In the genomic region with DNA sequence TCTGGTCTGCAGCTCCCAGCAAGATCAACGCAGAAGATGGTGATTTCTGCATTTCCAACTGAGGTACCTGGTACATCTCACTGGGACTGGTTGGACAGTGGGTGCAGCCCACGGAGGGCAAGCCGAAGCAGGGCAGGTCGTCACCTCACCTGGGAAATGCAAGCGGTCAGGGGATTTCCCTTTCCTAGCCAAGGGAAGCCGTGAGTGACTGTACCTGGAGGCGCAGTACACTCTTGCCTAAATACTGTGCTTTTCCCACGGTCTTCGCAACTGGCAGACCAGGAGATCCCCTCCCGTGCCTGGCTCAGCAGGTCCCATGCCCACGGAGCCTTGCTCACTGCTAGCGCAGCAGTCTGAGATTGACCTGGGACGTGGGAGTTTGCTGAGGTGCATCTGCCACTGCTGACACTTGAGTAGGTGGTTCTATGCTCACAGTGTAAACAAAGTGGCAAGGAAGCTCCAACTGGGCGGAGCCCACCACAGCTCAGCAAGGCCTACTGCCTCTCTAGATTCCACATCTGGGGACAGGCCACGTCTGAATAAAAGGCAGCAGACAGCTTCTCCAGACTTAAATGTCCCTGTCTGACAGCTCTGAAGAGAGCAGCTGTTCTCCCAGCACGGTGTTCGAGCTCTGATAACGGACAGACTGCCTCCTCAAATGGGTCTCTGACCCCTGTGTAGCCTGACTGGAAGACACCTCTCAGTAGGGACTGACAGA, we compare ENCODE assay signal across 8 cellular contexts. TPM values are rescaled to one million over a fixed set of nuclear protein-coding genes. Genes with fewer than 3 reads are reported as not detected.
DNase-seq lines count a peak whose midpoint lies in the region; ATAC-seq and TF ChIP-seq lines count a peak whose summit lies in the region.
"Not testable (repeated sequence)": the region's sequence is repeated elsewhere in the genome, so short reads cannot be mapped to it uniquely, and the experiment has no call there.

No MANE protein-coding gene starts in this region.

- not testable (repeated sequence) for H3K27ac ChIP-seq in DND-41 (ENCODE audit: low read length)

- not testable (repeated sequence) for TF ChIP-seq CTCF in DND-41 (IDR thresholded peaks at IDR 0.05; ENCODE audit: borderline replicate concordance, extremely low read depth, low read length, poor library complexity, severe bottlenecking); chondrocyte (IDR thresholded peaks at IDR 0.05)

- not testable (repeated sequence) for H3K9me3 Mint-ChIP-seq in T-helper 2 cell treated with Interferon-gamma antibody and Interleukin-4, amounts not matched to agents 5 μg/mL and 100 μg/mL, for 36 hours; chondrocyte (ENCODE audit: low read depth); stimulated activated effector memory CD8-positive, alpha-beta T cell treated with anti-CD3 and anti-CD28 coated beads, Interleukin-12 subunit alpha, Interleukin-12 subunit beta, amount 100 ng/mL, for 72 hours
- peaks cover 0 to 13% (median 0%) of the 10 kb centered on the region in 7 donors for H3K9me3 Mint-ChIP-seq in naive B cell

- peaks cover 16% of the 10 kb centered on the region for H3K36me3 Mint-ChIP-seq in T-helper 2 cell treated with Interferon-gamma antibody and Interleukin-4, amounts not matched to agents 5 μg/mL and 100 μg/mL, for 36 hours (ENCODE audit: low read depth)
- not testable (repeated sequence) for H3K36me3 Mint-ChIP-seq in chondrocyte (ENCODE audit: low read depth); naive B cell; stimulated activated effector memory CD8-positive, alpha-beta T cell treated with anti-CD3 and anti-CD28 coated beads, Interleukin-12 subunit alpha, Interleukin-12 subunit beta, amount 100 ng/mL, for 72 hours

- peak overlapping the region; percentile 11 for H3K27ac Mint-ChIP-seq in T-helper 2 cell treated with Interferon-gamma antibody and Interleukin-4, amounts not matched to agents 5 μg/mL and 100 μg/mL, for 36 hours
- H3K27ac Mint-ChIP-seq in chondrocyte (ENCODE audit: unreplicated experiment): not testable (repeated sequence)
- H3K27ac Mint-ChIP-seq in naive B cell: peak overlapping the region in 5 of 6 donors; percentile 13 to 84 (median 52)
- peak overlapping the region; percentile 85 for H3K27ac Mint-ChIP-seq in stimulated activated effector memory CD8-positive, alpha-beta T cell treated with anti-CD3 and anti-CD28 coated beads, Interleukin-12 subunit alpha, Interleukin-12 subunit beta, amount 100 ng/mL, for 72 hours

- not testable (repeated sequence) for H3K9me3 ChIP-seq in DND-41 (ENCODE audit: insufficient read depth, low read length, severe bottlenecking)

- H3K27me3 Mint-ChIP-seq in T-helper 2 cell treated with Interferon-gamma antibody and Interleukin-4, amounts not matched to agents 5 μg/mL and 100 μg/mL, for 36 hours (ENCODE audit: low read depth); chondrocyte (ENCODE audit: low read depth); naive B cell: not testable (repeated sequence)

- H3K4me3 ChIP-seq in DND-41 (ENCODE audit: low read depth in 1 of 2, low read length in 2 of 2): not testable (repeated sequence)

- not testable (repeated sequence) for H3K27me3 ChIP-seq in DND-41 (ENCODE audit: insufficient read depth, low read length, poor library complexity)

- peaks cover 98% of the 10 kb centered on the region for H3K79me2 ChIP-seq in DND-41 (ENCODE audit: insufficient read depth, low read length)

- DNase-seq in DND-41: peak; percentile 23
- DNase-seq in T-helper 2 cell treated with Interferon-gamma antibody and Interleukin-4, amounts not matched to agents 5 μg/mL and 100 μg/mL, for 36 hours (ENCODE audit: low spot score): peak; percentile 55
- DNase-seq in activated CD8-positive, alpha-beta memory T cell treated with anti-CD3 and anti-CD28 coated beads for 24 hours: peak; percentile 68
- peak; percentile 40 for DNase-seq in activated T-helper 9 cell treated with anti-CD3 and anti-CD28 coated beads, Interleukin-2, amount 50 U/mL, for 16 hours (ENCODE audit: low read depth)
- DNase-seq in chondrocyte (ENCODE audit: low spot score): peak; percentile 51
- not testable (repeated sequence) for DNase-seq in naive B cell; stimulated activated effector memory CD8-positive, alpha-beta T cell treated with anti-CD3 and anti-CD28 coated beads, Interleukin-12 subunit alpha, Interleukin-12 subunit beta, amount 100 ng/mL, for 72 hours (ENCODE audit: low spot score in 2 of 2)
- peak; percentile 62 for DNase-seq in stimulated activated CD4-positive, alpha-beta T cell treated with anti-CD3 and anti-CD28 coated beads, Interleukin-2, amount 100 ng/mL, for 4 hours (ENCODE audit: low read depth)

- peak; percentile 52; the same call in 2 of the 3 replicates for ATAC-seq in DND-41 (ENCODE audit: insufficient read depth, low read depth)
- not testable (repeated sequence) for ATAC-seq in naive B cell (ENCODE audit: low read depth in 2 of 2)
- peak; percentile 94 for ATAC-seq in stimulated activated effector memory CD8-positive, alpha-beta T cell treated with anti-CD3 and anti-CD28 coated beads, Interleukin-12 subunit alpha, Interleukin-12 subunit beta, amount 100 ng/mL, for 72 hours

- peaks cover 61% of the 10 kb centered on the region for H3K4me1 Mint-ChIP-seq in T-helper 2 cell treated with Interferon-gamma antibody and Interleukin-4, amounts not matched to agents 5 μg/mL and 100 μg/mL, for 36 hours (ENCODE audit: low read depth)
- H3K4me1 Mint-ChIP-seq in chondrocyte (ENCODE audit: low read depth) (peaks cover 29% of the 10 kb centered on the region), naive B cell (peaks cover 66 to 90% (median 86%) of the 10 kb centered on the region in 3 donors)
- peaks cover 83% of the 10 kb centered on the region for H3K4me1 Mint-ChIP-seq in stimulated activated effector memory CD8-positive, alpha-beta T cell treated with anti-CD3 and anti-CD28 coated beads, Interleukin-12 subunit alpha, Interleukin-12 subunit beta, amount 100 ng/mL, for 72 hours

- H2AFZ ChIP-seq in DND-41 (ENCODE audit: low read depth, low read length): not testable (repeated sequence)

- not testable (repeated sequence) for H3K4me2 ChIP-seq in DND-41 (ENCODE audit: insufficient read depth, low read length)

- not testable (repeated sequence) for H3K4me1 ChIP-seq in DND-41 (ENCODE audit: insufficient read depth, low read length)

- peaks cover 63% of the 10 kb centered on the region for H4K20me1 ChIP-seq in DND-41 (ENCODE audit: insufficient read depth, low read length)

- H3K36me3 ChIP-seq in DND-41 (ENCODE audit: insufficient read depth, low read length): not testable (repeated sequence)

- H3K4me3 Mint-ChIP-seq in T-helper 2 cell treated with Interferon-gamma antibody and Interleukin-4, amounts not matched to agents 5 μg/mL and 100 μg/mL, for 36 hours: peak overlapping the region; percentile 64
- not testable (repeated sequence) for H3K4me3 Mint-ChIP-seq in chondrocyte (ENCODE audit: unreplicated experiment)
- peak overlapping the region in 6 of 8 donors; percentile 18 to 75 (median 38) for H3K4me3 Mint-ChIP-seq in naive B cell
- H3K4me3 Mint-ChIP-seq in stimulated activated effector memory CD8-positive, alpha-beta T cell treated with anti-CD3 and anti-CD28 coated beads, Interleukin-12 subunit alpha, Interleukin-12 subunit beta, amount 100 ng/mL, for 72 hours: peak overlapping the region; percentile 48

- not testable (repeated sequence) for H3K9ac ChIP-seq in DND-41 (ENCODE audit: low read depth, low read length)

RNA-seq across cellular contexts. Expression of gene FRYL, which starts 51.1 kb away (rescaled TPM):
- 29.3 to 45.4 TPM (median 30.8 TPM) in 3 replicates for total RNA-seq in chondrocyte
- 10 to 100 TPM; 24.4 to 49.5 (median 37.9) TPM for polyA plus RNA-seq in naive B cell (ENCODE audit: low read depth in 6 of 6)
